ENCODE assay signal across 8 cellular contexts in the genomic region with DNA sequence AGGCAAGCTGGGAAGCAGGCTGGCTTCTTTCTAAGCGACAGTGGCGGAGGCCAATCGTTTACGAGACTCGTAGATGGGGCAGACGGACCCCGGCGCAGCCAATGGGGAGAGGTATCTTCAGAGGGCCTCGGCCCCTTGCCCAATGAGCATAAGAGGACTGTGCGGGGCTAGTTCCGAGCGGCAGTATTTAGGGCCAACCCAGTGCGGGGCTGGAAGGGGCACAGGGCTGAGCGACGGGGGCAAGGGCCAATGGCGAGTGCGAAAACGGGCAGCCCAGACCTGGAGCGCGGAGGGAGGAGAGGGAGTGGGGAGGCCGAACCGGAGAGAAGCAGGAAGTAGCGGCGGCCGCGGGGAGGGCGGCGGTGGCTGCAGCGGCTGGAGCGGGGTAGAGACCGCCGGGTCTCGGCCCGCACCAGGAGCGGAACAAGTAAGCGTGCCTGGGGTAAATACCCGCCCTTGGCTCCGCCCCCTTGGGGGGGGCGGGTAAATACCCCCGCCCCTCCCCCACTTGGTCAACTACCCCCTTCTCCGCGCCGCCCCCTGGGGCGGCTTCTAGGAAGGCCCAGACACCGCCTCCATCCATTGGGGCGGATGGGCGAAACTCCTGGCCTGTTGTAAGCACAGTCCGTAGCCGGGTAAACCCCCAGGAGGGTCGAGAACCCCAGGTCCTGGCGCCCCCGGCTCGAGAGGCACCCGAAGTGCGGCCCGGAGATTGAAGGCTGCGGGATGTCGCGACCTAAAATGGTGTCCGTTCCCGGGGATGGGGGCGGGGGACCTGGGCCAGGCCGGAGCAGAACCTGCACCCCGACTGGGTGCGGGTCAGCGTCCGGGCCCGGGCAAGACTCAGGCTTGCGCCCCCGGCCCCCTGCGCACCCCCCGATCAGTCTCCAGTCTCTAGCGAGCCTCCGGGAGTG. TPM values are rescaled to one million over a fixed set of nuclear protein-coding genes. Genes with fewer than 3 reads are reported as not detected.
DNase-seq lines count a peak whose midpoint lies in the region; ATAC-seq and TF ChIP-seq lines count a peak whose summit lies in the region.

A gene with protein sequence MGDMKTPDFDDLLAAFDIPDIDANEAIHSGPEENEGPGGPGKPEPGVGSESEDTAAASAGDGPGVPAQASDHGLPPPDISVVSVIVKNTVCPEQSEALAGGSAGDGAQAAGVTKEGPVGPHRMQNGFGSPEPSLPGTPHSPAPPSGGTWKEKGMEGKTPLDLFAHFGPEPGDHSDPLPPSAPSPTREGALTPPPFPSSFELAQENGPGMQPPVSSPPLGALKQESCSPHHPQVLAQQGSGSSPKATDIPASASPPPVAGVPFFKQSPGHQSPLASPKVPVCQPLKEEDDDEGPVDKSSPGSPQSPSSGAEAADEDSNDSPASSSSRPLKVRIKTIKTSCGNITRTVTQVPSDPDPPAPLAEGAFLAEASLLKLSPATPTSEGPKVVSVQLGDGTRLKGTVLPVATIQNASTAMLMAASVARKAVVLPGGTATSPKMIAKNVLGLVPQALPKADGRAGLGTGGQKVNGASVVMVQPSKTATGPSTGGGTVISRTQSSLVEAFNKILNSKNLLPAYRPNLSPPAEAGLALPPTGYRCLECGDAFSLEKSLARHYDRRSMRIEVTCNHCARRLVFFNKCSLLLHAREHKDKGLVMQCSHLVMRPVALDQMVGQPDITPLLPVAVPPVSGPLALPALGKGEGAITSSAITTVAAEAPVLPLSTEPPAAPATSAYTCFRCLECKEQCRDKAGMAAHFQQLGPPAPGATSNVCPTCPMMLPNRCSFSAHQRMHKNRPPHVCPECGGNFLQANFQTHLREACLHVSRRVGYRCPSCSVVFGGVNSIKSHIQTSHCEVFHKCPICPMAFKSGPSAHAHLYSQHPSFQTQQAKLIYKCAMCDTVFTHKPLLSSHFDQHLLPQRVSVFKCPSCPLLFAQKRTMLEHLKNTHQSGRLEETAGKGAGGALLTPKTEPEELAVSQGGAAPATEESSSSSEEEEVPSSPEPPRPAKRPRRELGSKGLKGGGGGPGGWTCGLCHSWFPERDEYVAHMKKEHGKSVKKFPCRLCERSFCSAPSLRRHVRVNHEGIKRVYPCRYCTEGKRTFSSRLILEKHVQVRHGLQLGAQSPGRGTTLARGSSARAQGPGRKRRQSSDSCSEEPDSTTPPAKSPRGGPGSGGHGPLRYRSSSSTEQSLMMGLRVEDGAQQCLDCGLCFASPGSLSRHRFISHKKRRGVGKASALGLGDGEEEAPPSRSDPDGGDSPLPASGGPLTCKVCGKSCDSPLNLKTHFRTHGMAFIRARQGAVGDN (plus strand): TSS at position 331 of the 914 bp plus-strand sequence. CDS start 3,993 bp downstream, outside the sequence.

- intact Hi-C loops in CD14-positive monocyte (cut with micrococcal nuclease): loop anchor here in 1 of 2 donors (10.0 kb wide), 1 partner anchor 183 kb away; no protein-coding TSS in a partner anchor
- intact Hi-C loops in dendritic cell treated with granulocyte-macrophage colony-stimulating factor and Interleukin-4, amounts not matched to agents 40 ng/mL and 50 ng/mL, for 4 days (cut with micrococcal nuclease): loop anchor here (2.0 kb wide), 2 partner anchors 27 to 45 kb away; a partner anchor contains a TSS

- ATAC-seq in GM19395 (IDR thresholded peaks at IDR 0.05; ENCODE audit: unreplicated experiment) (peak; percentile 86), HG03565 (IDR thresholded peaks at IDR 0.05; ENCODE audit: unreplicated experiment) (peak; percentile 78), left lobe of liver (peak; percentile 83)

- DNase-seq in CD14-positive monocyte (ENCODE audit: low spot score): peak; percentile 99
- DNase-seq in NCI-H774 (lab: John Stamatoyannopoulos, UW): peak; percentile 100
- peak; percentile 96 for DNase-seq in activated CD4-positive, alpha-beta T cell treated with anti-CD3 and anti-CD28 coated beads, Interleukin-2, amount 50 U/mL, for 4 hours
- DNase-seq in left lobe of liver (ENCODE audit: low spot score): peak; percentile 100
- peak; percentile 95 for DNase-seq in stimulated activated CD4-positive, alpha-beta T cell treated with anti-CD3 and anti-CD28 coated beads, Interleukin-2, amount 100 ng/mL, for 4 hours (ENCODE audit: low read depth)

- peaks cover 42% of the 10 kb centered on the region for H3K4me1 Mint-ChIP-seq in CD14-positive monocyte
- peaks cover 37% of the 10 kb centered on the region for H3K4me1 Mint-ChIP-seq in dendritic cell treated with granulocyte-macrophage colony-stimulating factor and Interleukin-4, amounts not matched to agents 40 ng/mL and 50 ng/mL, for 4 days (ENCODE audit: low read depth)

- H3K36me3 Mint-ChIP-seq in CD14-positive monocyte: peaks cover 20 to 34% of the 10 kb centered on the region in 2 donors
- peaks cover 53% of the 10 kb centered on the region for H3K36me3 Mint-ChIP-seq in dendritic cell treated with granulocyte-macrophage colony-stimulating factor and Interleukin-4, amounts not matched to agents 40 ng/mL and 50 ng/mL, for 4 days (ENCODE audit: low read depth)

- H3K4me3 Mint-ChIP-seq in CD14-positive monocyte: peak within 1 kb of the TSS; percentile 99 to 100
- H3K4me3 Mint-ChIP-seq in dendritic cell treated with granulocyte-macrophage colony-stimulating factor and Interleukin-4, amounts not matched to agents 40 ng/mL and 50 ng/mL, for 4 days: peak within 1 kb of the TSS; percentile 97

- H3K9me3 Mint-ChIP-seq in CD14-positive monocyte: peaks cover 0 to 2% (median 0%) of the 10 kb centered on the region in 7 donors
- H3K9me3 Mint-ChIP-seq in dendritic cell treated with granulocyte-macrophage colony-stimulating factor and Interleukin-4, amounts not matched to agents 40 ng/mL and 50 ng/mL, for 4 days: no peaks in the 10 kb centered on the region

- H3K27ac Mint-ChIP-seq in CD14-positive monocyte: peak within 1 kb of the TSS; percentile 99 to 100 (median 100)
- H3K27ac Mint-ChIP-seq in dendritic cell treated with granulocyte-macrophage colony-stimulating factor and Interleukin-4, amounts not matched to agents 40 ng/mL and 50 ng/mL, for 4 days: peak within 1 kb of the TSS; percentile 96

- peaks cover 0 to 1% (median 0%) of the 10 kb centered on the region in 3 donors for H3K27me3 Mint-ChIP-seq in CD14-positive monocyte (ENCODE audit: low read depth in 3 of 3)
- H3K27me3 Mint-ChIP-seq in dendritic cell treated with granulocyte-macrophage colony-stimulating factor and Interleukin-4, amounts not matched to agents 40 ng/mL and 50 ng/mL, for 4 days: no peaks in the 10 kb centered on the region

- TF ChIP-seq CTCF in CD14-positive monocyte (IDR thresholded peaks at IDR 0.05): no peak

RNA-seq across cellular contexts. Expression of the gene that starts here (rescaled TPM):
- polyA plus RNA-seq in CD14-positive monocyte: 1 to 10 TPM; 1.3 to 1.8 TPM
- 13.6 TPM for total RNA-seq in left lobe of liver

Comparison
In these comparisons a context has a peak if more than half of its experiments do, and no peak if none do; other contexts are left out.
1. Peak in every context shown above with its lines: DNase-seq and ATAC-seq.